8 cellular contexts compared by ENCODE assay signal in the genomic region with DNA sequence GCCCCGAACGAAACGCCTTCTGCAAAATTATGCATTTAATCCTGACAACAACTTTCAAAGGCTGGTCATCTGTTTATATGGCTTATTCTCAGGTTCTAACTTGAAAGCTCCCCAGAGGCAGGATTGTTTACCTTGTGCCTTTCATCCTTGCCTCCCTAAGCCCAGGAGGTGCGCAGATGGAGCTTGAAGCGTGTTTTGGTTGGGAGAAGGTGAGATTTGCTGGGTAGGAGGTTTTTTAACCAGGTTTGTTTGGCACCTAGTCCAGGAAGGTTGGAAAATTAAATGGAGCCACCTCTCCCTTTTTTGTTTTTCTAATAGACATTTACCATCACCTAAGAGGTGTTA. TPM values are rescaled to one million over a fixed set of nuclear protein-coding genes. Genes with fewer than 3 reads are reported as not detected.
DNase-seq lines count a peak whose midpoint lies in the region; TF ChIP-seq lines count a peak whose summit lies in the region.

No MANE protein-coding gene starts in this region.

- no peak for TF ChIP-seq POLR2A in lower leg skin (IDR thresholded peaks at IDR 0.05)

- no peak for DNase-seq in activated naive CD4-positive, alpha-beta T cell (lab: John Stamatoyannopoulos, UW)
- DNase-seq in lower leg skin (ENCODE audit: low spot score in 2 of 2): no peak
- no peak for DNase-seq in cerebellar cortex (ENCODE audit: low spot score)
- DNase-seq in cortex of kidney (lab: John Stamatoyannopoulos, UW): no peak
- DNase-seq in SKM-1 (lab: John Stamatoyannopoulos, UW; ENCODE audit: unreplicated experiment): no peak

- H3K4me3 ChIP-seq in lower leg skin (ENCODE audit: low read depth, poor library complexity, severe bottlenecking): peak overlapping the region; percentile 78
- peak overlapping the region; percentile 69 for H3K4me3 ChIP-seq in urinary bladder (ENCODE audit: low read depth, low read length)

- 3 to 8% methylated on average over 5 of the region's 5 CpGs for WGBS in lower leg skin, 2 donors
- WGBS in urinary bladder: 3% methylated on average over 5 of the region's 5 CpGs

- H3K36me3 Mint-ChIP-seq in activated naive CD4-positive, alpha-beta T cell treated with anti-CD3 and anti-CD28 coated beads, Interleukin-2, amount 50 U/mL, for 24 hours: peaks cover 10% of the 10 kb centered on the region

- intact Hi-C loops in lower leg skin (cut with DNase I; ENCODE audit: low total_unique reads): no loop called here

- peak overlapping the region; percentile 99 for H3K27ac Mint-ChIP-seq in activated naive CD4-positive, alpha-beta T cell treated with anti-CD3 and anti-CD28 coated beads, Interleukin-2, amount 50 U/mL, for 24 hours

- H3K4me1 Mint-ChIP-seq in activated naive CD4-positive, alpha-beta T cell treated with anti-CD3 and anti-CD28 coated beads, Interleukin-2, amount 50 U/mL, for 24 hours: peaks cover 40% of the 10 kb centered on the region

- no peaks in the 10 kb centered on the region for H3K36me3 ChIP-seq in urinary bladder (ENCODE audit: insufficient read depth)

- H3K4me3 Mint-ChIP-seq in activated naive CD4-positive, alpha-beta T cell treated with anti-CD3 and anti-CD28 coated beads, Interleukin-2, amount 50 U/mL, for 24 hours: peak overlapping the region; percentile 99

- no peak for TF ChIP-seq CTCF in lower leg skin (IDR thresholded peaks at IDR 0.05)

- H3K27ac ChIP-seq in angular gyrus (ENCODE audit: low read depth, low read length): peak overlapping the region; percentile 67
- H3K27ac ChIP-seq in urinary bladder (ENCODE audit: low read depth): no peak overlapping the region

- H3K4me1 ChIP-seq in urinary bladder (ENCODE audit: insufficient read depth): peaks cover 3% of the 10 kb centered on the region

- H3K27me3 Mint-ChIP-seq in activated naive CD4-positive, alpha-beta T cell treated with anti-CD3 and anti-CD28 coated beads, Interleukin-2, amount 50 U/mL, for 24 hours: no peaks in the 10 kb centered on the region

- no peaks in the 10 kb centered on the region for H3K9me3 Mint-ChIP-seq in activated naive CD4-positive, alpha-beta T cell treated with anti-CD3 and anti-CD28 coated beads, Interleukin-2, amount 50 U/mL, for 24 hours

RNA-seq across cellular contexts. Expression of a gene that starts 0.7 kb away (rescaled TPM):
- total RNA-seq in lower leg skin (10 to 100 TPM in 2 of 4 donors, 1 to 10 TPM in 2; 7.8 to 17.8 (median 12.7) TPM), urinary bladder (35.2 TPM)
- polyA plus RNA-seq in urinary bladder: 16.4 TPM
